6 cellular contexts compared by ENCODE assay signal in the genomic region with DNA sequence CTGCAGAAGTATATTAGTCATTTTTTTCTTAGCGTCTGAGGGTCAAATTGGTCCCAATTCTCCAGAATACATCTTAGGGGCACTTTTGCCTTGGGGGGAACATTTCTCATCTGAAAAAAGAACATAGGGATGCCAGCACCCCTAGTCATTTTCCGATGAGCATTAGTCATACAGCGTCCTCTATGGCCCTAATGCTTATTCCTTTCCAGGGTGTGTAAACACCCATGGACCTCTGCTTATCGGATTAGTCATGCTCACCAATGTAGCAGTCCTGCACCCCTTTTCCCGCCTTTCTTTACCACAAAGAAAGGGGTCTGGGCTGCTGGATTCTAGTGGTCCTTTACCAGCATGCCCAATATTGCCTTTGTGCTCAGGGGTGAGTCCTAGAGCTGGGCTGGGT.
DNase-seq lines count a peak whose midpoint lies in the region; TF ChIP-seq lines count a peak whose summit lies in the region.
"Not testable (repeated sequence)": the region's sequence is repeated elsewhere in the genome, so short reads cannot be mapped to it uniquely, and the experiment has no call there.

No MANE protein-coding gene starts in this region.

- not testable (repeated sequence) for H3K4me1 ChIP-seq in adipocyte (ENCODE audit: control insufficient read depth, insufficient read depth, low read length)

- not testable (repeated sequence) for H3K4me3 ChIP-seq in adipocyte (ENCODE audit: low read length); epithelial cell of esophagus (ENCODE audit: low read length)

- not testable (repeated sequence) for H3K9me3 ChIP-seq in adipocyte (ENCODE audit: control insufficient read depth, low read length)

- H3K36me3 ChIP-seq in adipocyte (ENCODE audit: control insufficient read depth, insufficient read depth, low read length, severe bottlenecking) = not testable (repeated sequence)

- DNase-seq in H4 (ENCODE audit: low spot score) = peak; percentile 14
- peak; percentile 20 for DNase-seq in HS-27A (ENCODE audit: low read depth)
- peak; percentile 62 for DNase-seq in M059J (ENCODE audit: low read depth)
- peak; percentile 65 for DNase-seq in RPMI7951 (ENCODE audit: low read depth)
- DNase-seq in adipocyte (ENCODE audit: low read depth) = peak; percentile 30
- peak; percentile 68 for DNase-seq in epithelial cell of esophagus (ENCODE audit: low read depth)

- TF ChIP-seq CTCF in epithelial cell of esophagus (IDR thresholded peaks at IDR 0.05; ENCODE audit: insufficient read depth, low read depth, low read length, missing control alignments) = not testable (repeated sequence)

- H3K9ac ChIP-seq in adipocyte (ENCODE audit: low read length) = not testable (repeated sequence)

- not testable (repeated sequence) for H3K27me3 ChIP-seq in adipocyte (replicated peaks; ENCODE audit: control insufficient read depth, insufficient read depth, low read length)

Comparison
In these comparisons a context has a peak if more than half of its experiments do, and no peak if none do; other contexts are left out.
1. DNase-seq: peak in every context shown above with its lines; median percentile 68 in epithelial cell of esophagus; 65 in RPMI7951; 62 in M059J; 30 in adipocyte; 20 in HS-27A; 14 in H4.